Comparison of ENCODE assay signal across 13 cellular contexts in the genomic region with DNA sequence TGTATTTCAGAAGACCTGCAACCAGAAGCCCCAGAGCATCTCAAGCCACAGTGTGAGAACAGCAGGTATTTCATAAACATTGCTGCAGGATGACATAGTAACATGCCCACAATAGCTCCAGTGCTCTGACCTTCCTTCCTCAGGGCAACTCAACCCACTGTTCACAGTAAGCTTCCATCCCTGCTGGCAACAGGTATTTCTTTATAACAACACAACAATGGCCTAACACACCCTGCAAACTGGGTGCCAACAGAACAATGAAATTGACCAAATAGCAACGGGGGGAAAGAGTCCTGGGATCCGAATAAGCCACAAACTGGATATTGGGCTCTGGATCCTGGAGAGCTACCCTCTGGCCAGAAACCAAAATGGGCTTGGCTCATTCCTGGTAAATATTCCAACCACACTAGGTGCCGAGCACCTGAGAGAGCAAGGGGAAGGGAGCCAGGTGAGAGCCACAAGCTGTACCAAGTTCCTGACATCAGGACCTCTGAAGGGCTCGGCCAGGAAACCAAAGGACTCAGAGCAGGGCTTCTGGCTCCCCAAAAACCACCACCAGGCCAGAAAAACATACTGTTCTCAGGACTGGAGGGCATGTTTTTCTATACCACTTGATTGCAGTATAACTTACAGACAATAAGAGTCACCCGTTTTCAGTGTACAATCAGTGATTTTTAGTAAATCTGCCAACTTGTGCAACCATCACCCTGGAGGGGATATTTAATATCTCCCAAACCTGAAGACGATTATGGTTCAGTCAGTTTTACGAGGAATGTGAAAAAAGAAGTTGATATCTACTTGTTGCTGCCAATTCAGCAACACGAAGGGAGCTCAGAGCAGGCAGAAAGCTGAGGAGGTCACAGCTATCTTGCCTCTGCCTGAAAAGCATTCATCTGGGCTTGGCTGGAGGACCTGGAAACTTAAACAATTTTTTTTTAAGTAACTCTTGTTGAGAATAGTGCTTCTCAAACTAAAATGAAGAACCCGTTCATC.
A peak's percentile ranks its signal among the peaks of the same experiment; 100 is the strongest.
DNase-seq lines count a peak whose midpoint lies in the region; ATAC-seq and TF ChIP-seq lines count a peak whose summit lies in the region.
"Had no signal": no experiment of that assay in that cellular context is flagged by ENCODE, and none has a peak within 500 bp of the region (broad histone marks: within the 10 kb centered on the region; RNA-seq: fewer than 3 reads in every experiment).

No MANE protein-coding gene starts in this region.

- no peak for TF ChIP-seq POLR2A in IMR-90 (IDR thresholded peaks at IDR 0.05; ENCODE audit: low read depth, low read length)
- no peak for TF ChIP-seq POLR2A in breast epithelium (IDR thresholded peaks at IDR 0.05)

- H3K14ac ChIP-seq in IMR-90 (replicated peaks; ENCODE audit: low read depth, low read length) = 0 out of 2 replicates have a peak overlapping the region, but pooled peaks have one; percentile 32

- no peak overlapping the region for H2AK5ac ChIP-seq in IMR-90 (ENCODE audit: low read depth, low read length)

- no peak for TF ChIP-seq RAD21 in IMR-90 (IDR thresholded peaks at IDR 0.05; ENCODE audit: low read length)

- H3K27ac Mint-ChIP-seq in activated T-helper 17 cell treated with anti-CD3 and anti-CD28 coated beads, Interleukin-2, amount 50 U/mL, for 72 hours = no peak overlapping the region
- H3K27ac Mint-ChIP-seq: activated CD4-positive, alpha-beta memory T cell treated with anti-CD3 and anti-CD28 coated beads, Interleukin-2, amount 10 ng/mL, durations not matched to agents 7 days and 5 days; CD4-positive, alpha-beta T cell; progenitor cell of endocrine pancreas had no signal

- peaks cover 71% of the 10 kb centered on the region for H4K20me1 ChIP-seq in IMR-90 (ENCODE audit: insufficient read depth, low read length)

- H3K27ac ChIP-seq in IMR-90 (ENCODE audit: insufficient read depth, low read length) = no peak overlapping the region
- H3K27ac ChIP-seq in breast epithelium = peak overlapping the region; percentile 76 to 83
- H3K27ac ChIP-seq: SK-N-MC had no signal

- no peak for DNase-seq in IMR-90
- peak in 1 of 2 donors; percentile 69 for DNase-seq in breast epithelium (ENCODE audit: low spot score in 2 of 2)
- DNase-seq in left ventricle myocardium superior = no peak
- peak; percentile 45 for DNase-seq in sciatic nerve (ENCODE audit: low spot score)
- DNase-seq in pons (ENCODE audit: low spot score) = no peak
- DNase-seq in anterior cingulate cortex (lab: John Stamatoyannopoulos, UW) = no peak
- DNase-seq: activated CD4-positive, alpha-beta memory T cell treated with anti-CD3 and anti-CD28 coated beads, Interleukin-2, amount 10 ng/mL, durations not matched to agents 7 days and 5 days; amniotic stem cell; CD4-positive, alpha-beta T cell; NCI-H1092 treated with DMSO at 0.1 percent for 48 hours had no signal

- no peak overlapping the region for H3K4me3 ChIP-seq in IMR-90 (ENCODE audit: insufficient read depth, low read depth, low read length)
- H3K4me3 ChIP-seq in breast epithelium = no peak overlapping the region
- H3K4me3 ChIP-seq: SK-N-MC had no signal

- H3K23ac ChIP-seq in IMR-90 (ENCODE audit: low read depth, low read length) = no peak overlapping the region

- no peaks in the 10 kb centered on the region for H3K9me3 ChIP-seq in IMR-90 (ENCODE audit: control insufficient read depth, insufficient read depth, low read length)
- no peaks in the 10 kb centered on the region for H3K9me3 ChIP-seq in breast epithelium

- H3K79me1 ChIP-seq in IMR-90 (ENCODE audit: low read depth in 1 of 2, low read length in 2 of 2) = peaks cover 53 to 86% of the 10 kb centered on the region in 2 experiments

- peaks cover 34% of the 10 kb centered on the region for H3K9me1 ChIP-seq in IMR-90 (ENCODE audit: insufficient read depth, low read length)

- H3K4ac ChIP-seq in IMR-90 (ENCODE audit: low read depth, low read length) = no peak overlapping the region

- no peak overlapping the region for H4K8ac ChIP-seq in IMR-90 (ENCODE audit: low read depth in 2 of 2, low read length in 2 of 2)

- no peaks in the 10 kb centered on the region for H3K27me3 Mint-ChIP-seq in activated T-helper 17 cell treated with anti-CD3 and anti-CD28 coated beads, Interleukin-2, amount 50 U/mL, for 72 hours
- H3K27me3 Mint-ChIP-seq: activated CD4-positive, alpha-beta memory T cell treated with anti-CD3 and anti-CD28 coated beads, Interleukin-2, amount 10 ng/mL, durations not matched to agents 7 days and 5 days; CD4-positive, alpha-beta T cell had no signal

- H4K5ac ChIP-seq in IMR-90 (ENCODE audit: low read depth, low read length) = no peak overlapping the region

- WGBS in IMR-90 (ENCODE audit: extremely low coverage in 2 of 2, insufficient read length in 1 of 2), 2 experiments = 80% methylated on average over 2 of the region's 9 CpGs; no CpG with 5 or more reads in 1 of the 2 experiments

- intact Hi-C loops in IMR-90 (cut with micrococcal nuclease) (loop anchor here (5.0 kb wide), 1 partner anchor 47 kb away; no protein-coding TSS in a partner anchor), breast epithelium (cut with DNase I; ENCODE audit: low total_unique reads) (no loop called here), left ventricle myocardium superior (cut with micrococcal nuclease) (no loop called here), sciatic nerve (cut with DNase I) (no loop called here)

- no peak overlapping the region for H2BK5ac ChIP-seq in IMR-90 (ENCODE audit: low read depth, low read length, poor library complexity, severe bottlenecking)

- H2BK15ac ChIP-seq in IMR-90 (ENCODE audit: low read depth, low read length) = no peak overlapping the region

- ATAC-seq in IMR-90 (ENCODE audit: low read depth) = no peak
- ATAC-seq in left ventricle myocardium superior = peak; percentile 12
- no peak for ATAC-seq in sciatic nerve
- no peak for ATAC-seq in activated T-helper 17 cell treated with anti-CD3 and anti-CD28 coated beads, Interleukin-2, amount 50 U/mL, for 72 hours (replicated peaks)

- H3K4me2 ChIP-seq in IMR-90 (ENCODE audit: low read depth, low read length) = no peak overlapping the region; the same call in 1 of the 2 replicates

- H3K36me3 Mint-ChIP-seq in activated T-helper 17 cell treated with anti-CD3 and anti-CD28 coated beads, Interleukin-2, amount 50 U/mL, for 72 hours (ENCODE audit: low read depth) = no peaks in the 10 kb centered on the region

- peaks cover 22% of the 10 kb centered on the region for H3K4me1 Mint-ChIP-seq in activated T-helper 17 cell treated with anti-CD3 and anti-CD28 coated beads, Interleukin-2, amount 50 U/mL, for 72 hours

- H3K4me3 Mint-ChIP-seq in activated T-helper 17 cell treated with anti-CD3 and anti-CD28 coated beads, Interleukin-2, amount 50 U/mL, for 72 hours = no peak overlapping the region
- H3K4me3 Mint-ChIP-seq: activated CD4-positive, alpha-beta memory T cell treated with anti-CD3 and anti-CD28 coated beads, Interleukin-2, amount 10 ng/mL, durations not matched to agents 7 days and 5 days; CD4-positive, alpha-beta T cell had no signal

- BruUV-seq in IMR-90 (replicated peaks; lab: Mats Ljungman, UMichigan) = no TSS peak

- H2BK120ac ChIP-seq in IMR-90 (ENCODE audit: low read depth, low read length) = no peak overlapping the region

- in situ Hi-C loops in IMR-90 (cut with MboI; ENCODE audit: low sequenced_read_pairs) = no loop called here

- POLR2A ChIA-PET in IMR-90 (lab: Charles Lee; ENCODE audit: unreplicated experiment) = no interaction called here

- no peak overlapping the region for H2AFZ ChIP-seq in IMR-90 (replicated peaks; ENCODE audit: low read length, poor library complexity)

- H3K56ac ChIP-seq in IMR-90 (ENCODE audit: extremely low read depth, insufficient read depth, low read length) = no peak overlapping the region

- H2AK9ac ChIP-seq in IMR-90 (replicated peaks; ENCODE audit: low read depth, low read length, poor library complexity) = no peak overlapping the region

- H3K36me3 ChIP-seq in IMR-90 (ENCODE audit: control insufficient read depth, insufficient read depth, low read length) (no peaks in the 10 kb centered on the region), breast epithelium (no peaks in the 10 kb centered on the region)

- TF ChIP-seq CTCF in IMR-90 (conservative IDR thresholded peaks at IDR 0.05; ENCODE audit: low read depth, low read length) (no peak), breast epithelium (IDR thresholded peaks at IDR 0.05) (no peak)

- H2BK20ac ChIP-seq in IMR-90 (ENCODE audit: low read depth, low read length) = no peak overlapping the region

- H3K4me1 ChIP-seq in IMR-90 (ENCODE audit: control insufficient read depth, insufficient read depth, low read length) (peaks cover 28% of the 10 kb centered on the region), breast epithelium (peaks cover 14 to 26% of the 10 kb centered on the region in 2 donors)

- H4K91ac ChIP-seq in IMR-90 (ENCODE audit: insufficient read depth, low read depth, low read length) = no peak overlapping the region

- CTCF ChIA-PET in IMR-90 (lab: Yijun Ruan, JAX) = no interaction called here

- dilution Hi-C loops in IMR-90 (cut with HindIII; ENCODE audit: low sequenced_read_pairs, unreplicated experiment) = no loop called here

- H3K18ac ChIP-seq in IMR-90 (ENCODE audit: low read depth, low read length) = no peak overlapping the region

- no peak overlapping the region for H3K9ac ChIP-seq in IMR-90 (ENCODE audit: low read depth, low read length)

- H3K9me3 Mint-ChIP-seq in activated T-helper 17 cell treated with anti-CD3 and anti-CD28 coated beads, Interleukin-2, amount 50 U/mL, for 72 hours = no peaks in the 10 kb centered on the region
- H3K9me3 Mint-ChIP-seq: activated CD4-positive, alpha-beta memory T cell treated with anti-CD3 and anti-CD28 coated beads, Interleukin-2, amount 10 ng/mL, durations not matched to agents 7 days and 5 days; CD4-positive, alpha-beta T cell had no signal

- H3K27me3 ChIP-seq in IMR-90 (ENCODE audit: control insufficient read depth, insufficient read depth, low read length) = no peaks in the 10 kb centered on the region
- H3K27me3 ChIP-seq in breast epithelium = no peaks in the 10 kb centered on the region

TF ChIP-seq in IMR-90, 13 proteins besides CTCF, POLR2A, EP300 and RAD21 (continues in another document):
- TF ChIP-seq MXI1 (IDR thresholded peaks at IDR 0.05; ENCODE audit: borderline replicate concordance, low read depth, low read length) = no peak
- TF ChIP-seq, protein P1, sequence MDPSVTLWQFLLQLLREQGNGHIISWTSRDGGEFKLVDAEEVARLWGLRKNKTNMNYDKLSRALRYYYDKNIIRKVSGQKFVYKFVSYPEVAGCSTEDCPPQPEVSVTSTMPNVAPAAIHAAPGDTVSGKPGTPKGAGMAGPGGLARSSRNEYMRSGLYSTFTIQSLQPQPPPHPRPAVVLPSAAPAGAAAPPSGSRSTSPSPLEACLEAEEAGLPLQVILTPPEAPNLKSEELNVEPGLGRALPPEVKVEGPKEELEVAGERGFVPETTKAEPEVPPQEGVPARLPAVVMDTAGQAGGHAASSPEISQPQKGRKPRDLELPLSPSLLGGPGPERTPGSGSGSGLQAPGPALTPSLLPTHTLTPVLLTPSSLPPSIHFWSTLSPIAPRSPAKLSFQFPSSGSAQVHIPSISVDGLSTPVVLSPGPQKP (IDR thresholded peaks at IDR 0.05; ENCODE audit: borderline replicate concordance, low read depth, low read length) = no peak
- TF ChIP-seq BHLHE40 (IDR thresholded peaks at IDR 0.05; ENCODE audit: low read depth, low read length) = no peak
- TF ChIP-seq NFE2L2 (IDR thresholded peaks at IDR 0.05; ENCODE audit: low read depth, low read length) = no peak
- no peak for TF ChIP-seq RCOR1 (IDR thresholded peaks at IDR 0.05; ENCODE audit: insufficient replicate concordance, low read length)
